ENCODE assay signal across 23 cellular contexts in genomic region chr10:111148025-111148424, GRCh38.
"Had no signal": no experiment of that assay in that cellular context is flagged by ENCODE, and none has a peak within 500 bp of the region (broad histone marks: within the 10 kb centered on the region; RNA-seq: fewer than 3 reads in every experiment).

No MANE protein-coding gene starts in this region.

- H3K36me3 Mint-ChIP-seq: activated naive CD4-positive, alpha-beta T cell treated with anti-CD3 and anti-CD28 coated beads, Interleukin-2, amount 50 U/mL, for 24 hours; immature natural killer cell; naive thymus-derived CD4-positive, alpha-beta T cell; WTC11 had no signal

- H3K27me3 ChIP-seq: body of pancreas, foreskin keratinocyte, right atrium auricular region had no signal

- ATAC-seq: body of pancreas; foreskin keratinocyte; lower lobe of right lung; naive thymus-derived CD4-positive, alpha-beta T cell; WTC11 had no signal

- H3K27ac Mint-ChIP-seq: activated naive CD4-positive, alpha-beta T cell treated with anti-CD3 and anti-CD28 coated beads, Interleukin-2, amount 50 U/mL, for 24 hours; immature natural killer cell; naive thymus-derived CD4-positive, alpha-beta T cell; stimulated activated naive CD8-positive, alpha-beta T cell treated with anti-CD3 and anti-CD28 coated beads, Interleukin-15, Interleukin-2, amounts not matched to agents 100 ng/mL and 50 ng/mL, for 24 hours; T-helper 1 cell treated with Interleukin-12 subunit alpha and Interleukin-12 subunit beta and Interleukin-4 antibody, amounts not matched to agents 30 μg/mL and 1 μg/mL, for 36 hours; WTC11 had no signal

- H3K36me3 ChIP-seq: cardiac muscle cell, lower lobe of right lung, prostate gland, right atrium auricular region, tibial artery had no signal

- H3K4me1 ChIP-seq: body of pancreas, foreskin keratinocyte, lower lobe of right lung, prostate gland, right atrium auricular region, tibial artery had no signal

- H3K4me3 Mint-ChIP-seq: activated naive CD4-positive, alpha-beta T cell treated with anti-CD3 and anti-CD28 coated beads, Interleukin-2, amount 50 U/mL, for 24 hours; immature natural killer cell; naive thymus-derived CD4-positive, alpha-beta T cell; stimulated activated naive CD8-positive, alpha-beta T cell treated with anti-CD3 and anti-CD28 coated beads, Interleukin-15, Interleukin-2, amounts not matched to agents 100 ng/mL and 50 ng/mL, for 24 hours; T-helper 1 cell treated with Interleukin-12 subunit alpha and Interleukin-12 subunit beta and Interleukin-4 antibody, amounts not matched to agents 30 μg/mL and 1 μg/mL, for 36 hours; WTC11 had no signal

- DNase-seq: activated gamma-delta T cell treated with Interleukin-2 at 50 U/mL for 16 hours; activated T-cell treated with anti-CD3 and anti-CD28 coated beads, Interleukin-2, amount 50 U/mL, for 1 hour; anterior cingulate cortex; body of pancreas; dermis blood vessel endothelial cell; effector CD8-positive, alpha-beta T cell; erythroblast; foreskin keratinocyte; immature natural killer cell; lower lobe of right lung; naive thymus-derived CD4-positive, alpha-beta T cell; stimulated activated CD4-positive, alpha-beta T cell treated with anti-CD3 and anti-CD28 coated beads, Interleukin-1b, Interleukin-23, amount 100 ng/mL, for 48 hours; T1000; tibial artery had no signal

- H3K27ac ChIP-seq: body of pancreas, cardiac muscle cell, foreskin keratinocyte, hepatocyte, lower lobe of right lung, prostate gland, right atrium auricular region, skin epidermis, tibial artery had no signal

- H3K9me3 ChIP-seq: body of pancreas, lower lobe of right lung, prostate gland, right atrium auricular region, tibial artery had no signal

- H3K4me3 ChIP-seq: body of pancreas, cardiac muscle cell, hepatocyte, lower lobe of right lung, prostate gland, right atrium auricular region, skin epidermis, tibial artery had no signal

- H3K9me3 Mint-ChIP-seq: activated naive CD4-positive, alpha-beta T cell treated with anti-CD3 and anti-CD28 coated beads, Interleukin-2, amount 50 U/mL, for 24 hours; stimulated activated naive CD8-positive, alpha-beta T cell treated with anti-CD3 and anti-CD28 coated beads, Interleukin-15, Interleukin-2, amounts not matched to agents 100 ng/mL and 50 ng/mL, for 24 hours; T-helper 1 cell treated with Interleukin-12 subunit alpha and Interleukin-12 subunit beta and Interleukin-4 antibody, amounts not matched to agents 30 μg/mL and 1 μg/mL, for 36 hours had no signal
